ENCODE assay signal across 24 cellular contexts in genomic region chrX:110669572-110669971, GRCh38.
"Had no signal": no experiment of that assay in that cellular context is flagged by ENCODE, and none has a peak within 500 bp of the region (broad histone marks: within the 10 kb centered on the region; RNA-seq: fewer than 3 reads in every experiment).

No MANE protein-coding gene starts in this region.

- FAIRE-seq: K562, RCC 7860 had no signal

- H3K36me3 Mint-ChIP-seq: IgD-negative memory B cell had no signal

- H3K4me3 ChIP-seq: K562, SJSA1, SK-N-MC had no signal

- H3K27ac ChIP-seq: KMS-11, SJSA1, SK-N-MC had no signal

- H3K27me3 ChIP-seq: SJSA1 had no signal

- DNase-seq: Kasumi-1, MV-4-11, NCI-H1048, NCI-H1105, NCI-H1417, NCI-H1436 treated with DMSO at 0.1 percent for 48 hours, NCI-H1694, NCI-H187 treated with DMSO at 0.1 percent for 48 hours, NCI-H2029 treated with DMSO at 0.1 percent for 48 hours, NCI-H2171 treated with DMSO at 0.1 percent for 48 hours, NCI-H345, NCI-H446 treated with DMSO at 0.1 percent for 48 hours, NCI-H510A treated with DMSO at 0.1 percent for 48 hours, NCI-H526, NCI-H748 treated with DMSO at 0.1 percent for 48 hours, Right ventricle myocardium superior, RPMI8226, SIG-M5 had no signal

- H3K36me3 ChIP-seq: SJSA1 had no signal

- H3K27ac Mint-ChIP-seq: IgD-negative memory B cell had no signal

- ATAC-seq: K562 had no signal

- H3K9me3 ChIP-seq: SJSA1 had no signal

- H3K27me3 Mint-ChIP-seq: IgD-negative memory B cell had no signal

- H3K4me1 ChIP-seq: SJSA1 had no signal

- H3K4me2 ChIP-seq: KMS-11 had no signal

- H3K9ac ChIP-seq: KMS-11 had no signal

- H3K4me3 Mint-ChIP-seq: IgD-negative memory B cell had no signal
